Comparison of ENCODE assay signal across 13 cellular contexts in the genomic region with DNA sequence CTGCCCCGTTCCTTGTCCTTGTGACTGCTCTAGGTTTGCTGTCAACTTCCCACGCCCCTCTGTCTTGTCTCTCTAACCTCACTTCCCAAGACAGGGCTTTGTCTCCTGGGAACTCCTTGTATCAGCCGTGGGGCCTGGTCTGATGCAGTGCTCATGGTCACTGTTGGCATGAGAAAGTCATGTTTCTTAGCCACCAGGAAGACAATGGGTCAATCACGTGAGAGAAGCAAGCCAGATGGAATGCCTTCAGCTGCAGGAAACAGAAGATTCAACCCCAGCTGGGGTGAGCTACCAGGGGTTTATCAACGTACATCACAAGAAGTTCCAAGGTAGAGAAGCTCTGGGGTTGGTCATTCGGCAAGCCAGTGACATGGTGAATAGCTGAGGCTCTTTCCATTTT.
DNase-seq lines count a peak whose midpoint lies in the region; ATAC-seq and TF ChIP-seq lines count a peak whose summit lies in the region.
"Had no signal": no experiment of that assay in that cellular context is flagged by ENCODE, and none has a peak within 500 bp of the region (broad histone marks: within the 10 kb centered on the region; RNA-seq: fewer than 3 reads in every experiment).

No MANE protein-coding gene starts in this region.

- TF ChIP-seq CTCF in activated CD8-positive, alpha-beta T cell treated with anti-CD3 and anti-CD28 coated beads for 36 hours (IDR thresholded peaks at IDR 0.05) = no peak
- no peak for TF ChIP-seq CTCF in Peyer's patch (IDR thresholded peaks at IDR 0.05)

- peaks cover 23% of the 10 kb centered on the region for H3K4me1 Mint-ChIP-seq in activated CD8-positive, alpha-beta T cell treated with anti-CD3 and anti-CD28 coated beads for 36 hours (ENCODE audit: low read depth)
- H3K4me1 Mint-ChIP-seq in activated CD8-positive, alpha-beta T cell treated with anti-CD3 and anti-CD28 coated beads, Interleukin-2, amount 10 ng/mL, durations not matched to agents 7 days and 5 days (ENCODE audit: low read depth) = peaks cover 22% of the 10 kb centered on the region
- no peaks in the 10 kb centered on the region for H3K4me1 Mint-ChIP-seq in activated T-helper 1 cell treated with anti-CD3 and anti-CD28 coated beads, Interleukin-12 subunit alpha, Interleukin-12 subunit beta, Interleukin-2, Interleukin-4 antibody, amounts not matched to agents 30 ng/mL and 10 ng/mL and 1 ng/mL, durations not matched to agents 14 hours and 24 hours and 36 hours (ENCODE audit: low read depth)
- H3K4me1 Mint-ChIP-seq: CD8-positive, alpha-beta memory T cell; GM23338 had no signal

- peaks cover 32% of the 10 kb centered on the region for H3K27me3 Mint-ChIP-seq in activated CD8-positive, alpha-beta T cell treated with anti-CD3 and anti-CD28 coated beads for 36 hours
- peaks cover 27% of the 10 kb centered on the region for H3K27me3 Mint-ChIP-seq in activated CD8-positive, alpha-beta T cell treated with anti-CD3 and anti-CD28 coated beads, Interleukin-2, amount 10 ng/mL, durations not matched to agents 7 days and 5 days (ENCODE audit: low read depth)
- peaks cover 12% of the 10 kb centered on the region for H3K27me3 Mint-ChIP-seq in activated T-helper 1 cell treated with anti-CD3 and anti-CD28 coated beads, Interleukin-12 subunit alpha, Interleukin-12 subunit beta, Interleukin-2, Interleukin-4 antibody, amounts not matched to agents 30 ng/mL and 10 ng/mL and 1 ng/mL, durations not matched to agents 14 hours and 24 hours and 36 hours (ENCODE audit: insufficient read depth)

- H3K36me3 Mint-ChIP-seq in activated CD8-positive, alpha-beta T cell treated with anti-CD3 and anti-CD28 coated beads for 36 hours (ENCODE audit: low read depth) = peaks cover 3% of the 10 kb centered on the region
- H3K36me3 Mint-ChIP-seq in activated CD8-positive, alpha-beta T cell treated with anti-CD3 and anti-CD28 coated beads, Interleukin-2, amount 10 ng/mL, durations not matched to agents 7 days and 5 days (ENCODE audit: low read depth) = peaks cover 5% of the 10 kb centered on the region
- H3K36me3 Mint-ChIP-seq in activated T-helper 1 cell treated with anti-CD3 and anti-CD28 coated beads, Interleukin-12 subunit alpha, Interleukin-12 subunit beta, Interleukin-2, Interleukin-4 antibody, amounts not matched to agents 30 ng/mL and 10 ng/mL and 1 ng/mL, durations not matched to agents 14 hours and 24 hours and 36 hours (ENCODE audit: low read depth) = peaks cover 3% of the 10 kb centered on the region

- no peak for TF ChIP-seq POLR2A in Peyer's patch (IDR thresholded peaks at IDR 0.05)

- no peak overlapping the region for H3K27ac ChIP-seq in Peyer's patch
- no peak overlapping the region for H3K27ac ChIP-seq in SJCRH30
- H3K27ac ChIP-seq: C4-2B, SK-N-MC had no signal

- peak overlapping the region; percentile 20 for H3K27ac Mint-ChIP-seq in activated CD8-positive, alpha-beta T cell treated with anti-CD3 and anti-CD28 coated beads for 36 hours
- H3K27ac Mint-ChIP-seq in activated CD8-positive, alpha-beta T cell treated with anti-CD3 and anti-CD28 coated beads, Interleukin-2, amount 10 ng/mL, durations not matched to agents 7 days and 5 days = no peak overlapping the region
- no peak overlapping the region for H3K27ac Mint-ChIP-seq in activated T-helper 1 cell treated with anti-CD3 and anti-CD28 coated beads, Interleukin-12 subunit alpha, Interleukin-12 subunit beta, Interleukin-2, Interleukin-4 antibody, amounts not matched to agents 30 ng/mL and 10 ng/mL and 1 ng/mL, durations not matched to agents 14 hours and 24 hours and 36 hours
- H3K27ac Mint-ChIP-seq: CD8-positive, alpha-beta memory T cell; GM23338 had no signal

- POLR2A ChIA-PET in activated CD8-positive, alpha-beta T cell treated with anti-CD3 and anti-CD28 coated beads for 36 hours (lab: Charles Lee) = interaction anchor here (1.1 to 1.9 kb wide), 4 partner anchors 27 to 194 kb away, joined by 3 to 7 read pairs (median 5); no protein-coding TSS in a partner anchor
- POLR2A ChIA-PET in activated CD8-positive, alpha-beta T cell treated with anti-CD3 and anti-CD28 coated beads, Interleukin-2, amount 10 ng/mL, durations not matched to agents 7 days and 5 days (lab: Charles Lee) = interaction anchor here (0.6 to 1.3 kb wide), 2 partner anchors 37 to 194 kb away, joined by 3 to 4 read pairs; no protein-coding TSS in a partner anchor

- no peak for ATAC-seq in activated CD8-positive, alpha-beta T cell treated with anti-CD3 and anti-CD28 coated beads for 36 hours
- no peak for ATAC-seq in activated CD8-positive, alpha-beta T cell treated with anti-CD3 and anti-CD28 coated beads, Interleukin-2, amount 10 ng/mL, durations not matched to agents 7 days and 5 days
- ATAC-seq in sciatic nerve = no peak
- no peak for ATAC-seq in HG03354 (IDR thresholded peaks at IDR 0.05; ENCODE audit: poor library complexity, severe bottlenecking, unreplicated experiment)

- no peaks in the 10 kb centered on the region for H3K36me3 ChIP-seq in Peyer's patch
- no peaks in the 10 kb centered on the region for H3K36me3 ChIP-seq in SJCRH30

- H3K4me3 ChIP-seq in Peyer's patch (no peak overlapping the region), SJCRH30 (no peak overlapping the region)
- H3K4me3 ChIP-seq: GM23338, SK-N-MC had no signal

- CTCF ChIA-PET in activated CD8-positive, alpha-beta T cell treated with anti-CD3 and anti-CD28 coated beads for 36 hours (lab: Charles Lee) = interaction anchor here (0.7 to 8.7 kb wide), 22 partner anchors 9 to 218 kb away, joined by 3 to 180 read pairs (median 4); no protein-coding TSS in a partner anchor
- CTCF ChIA-PET in activated CD8-positive, alpha-beta T cell treated with anti-CD3 and anti-CD28 coated beads, Interleukin-2, amount 10 ng/mL, durations not matched to agents 7 days and 5 days (lab: Charles Lee) = interaction anchor here (0.8 to 17.5 kb wide), 15 partner anchors 10 to 222 kb away, joined by 3 to 222 read pairs (median 5); no protein-coding TSS in a partner anchor

- H3K27me3 ChIP-seq in Peyer's patch = no peaks in the 10 kb centered on the region
- H3K27me3 ChIP-seq in SJCRH30 = no peaks in the 10 kb centered on the region

- H3K4me1 ChIP-seq in Peyer's patch (peaks cover 0 to 10% (median 7%) of the 10 kb centered on the region in 4 donors), SJCRH30 (no peaks in the 10 kb centered on the region; the same call in 1 of the 2 replicates)

- H3K4me3 Mint-ChIP-seq in activated CD8-positive, alpha-beta T cell treated with anti-CD3 and anti-CD28 coated beads for 36 hours = no peak overlapping the region
- H3K4me3 Mint-ChIP-seq in activated CD8-positive, alpha-beta T cell treated with anti-CD3 and anti-CD28 coated beads, Interleukin-2, amount 10 ng/mL, durations not matched to agents 7 days and 5 days = no peak overlapping the region
- no peak overlapping the region for H3K4me3 Mint-ChIP-seq in activated T-helper 1 cell treated with anti-CD3 and anti-CD28 coated beads, Interleukin-12 subunit alpha, Interleukin-12 subunit beta, Interleukin-2, Interleukin-4 antibody, amounts not matched to agents 30 ng/mL and 10 ng/mL and 1 ng/mL, durations not matched to agents 14 hours and 24 hours and 36 hours
- H3K4me3 Mint-ChIP-seq: GM23338 had no signal

- H3K9me3 ChIP-seq in Peyer's patch (no peaks in the 10 kb centered on the region), SJCRH30 (replicated peaks) (no peaks in the 10 kb centered on the region)

- intact Hi-C loops in activated CD8-positive, alpha-beta T cell treated with anti-CD3 and anti-CD28 coated beads for 36 hours (cut with micrococcal nuclease) = loop anchor here (1.0 kb wide), 1 partner anchor 194 kb away; no protein-coding TSS in a partner anchor
- intact Hi-C loops in sciatic nerve (cut with DNase I) = loop anchor here (5.0 kb wide), 1 partner anchor 193 kb away; no protein-coding TSS in a partner anchor
- intact Hi-C loops in activated T-helper 1 cell treated with anti-CD3 and anti-CD28 coated beads, Interleukin-12 subunit alpha, Interleukin-12 subunit beta, Interleukin-2, Interleukin-4 antibody, amounts not matched to agents 30 ng/mL and 10 ng/mL and 1 ng/mL, durations not matched to agents 14 hours and 24 hours and 36 hours (cut with micrococcal nuclease) = loop anchor here (1.0 to 2.0 kb wide), 3 partner anchors 27 to 194 kb away; no protein-coding TSS in a partner anchor

- H3K9me3 Mint-ChIP-seq in activated CD8-positive, alpha-beta T cell treated with anti-CD3 and anti-CD28 coated beads for 36 hours = peaks cover 21% of the 10 kb centered on the region
- H3K9me3 Mint-ChIP-seq in activated CD8-positive, alpha-beta T cell treated with anti-CD3 and anti-CD28 coated beads, Interleukin-2, amount 10 ng/mL, durations not matched to agents 7 days and 5 days (ENCODE audit: insufficient read depth) = peaks cover 12% of the 10 kb centered on the region
- peaks cover 23% of the 10 kb centered on the region for H3K9me3 Mint-ChIP-seq in activated T-helper 1 cell treated with anti-CD3 and anti-CD28 coated beads, Interleukin-12 subunit alpha, Interleukin-12 subunit beta, Interleukin-2, Interleukin-4 antibody, amounts not matched to agents 30 ng/mL and 10 ng/mL and 1 ng/mL, durations not matched to agents 14 hours and 24 hours and 36 hours

- DNase-seq in activated CD8-positive, alpha-beta T cell treated with anti-CD3 and anti-CD28 coated beads for 36 hours = no peak
- DNase-seq in activated CD8-positive, alpha-beta T cell treated with anti-CD3 and anti-CD28 coated beads, Interleukin-2, amount 10 ng/mL, durations not matched to agents 7 days and 5 days = no peak
- DNase-seq in Peyer's patch (peak in 2 of 3 donors; percentile 27 to 41), foreskin melanocyte (peak; percentile 9), sciatic nerve (ENCODE audit: low spot score) (peak; percentile 27), SJCRH30 (no peak)
- DNase-seq in activated T-helper 1 cell treated with anti-CD3 and anti-CD28 coated beads, Interleukin-12 subunit alpha, Interleukin-12 subunit beta, Interleukin-2, Interleukin-4 antibody, amounts not matched to agents 30 ng/mL and 10 ng/mL and 1 ng/mL, durations not matched to agents 14 hours and 24 hours and 36 hours (ENCODE audit: low spot score) = no peak
- DNase-seq: NCI-H187 had no signal

Comparison
In these comparisons a context has a peak if more than half of its experiments do, and no peak if none do; other contexts are left out.
1. DNase-seq: peak in Peyer's patch (2 of 3), foreskin melanocyte (single experiment) and sciatic nerve (single experiment); none in activated CD8-positive, alpha-beta T cell treated with anti-CD3 and anti-CD28 coated beads for 36 hours (single experiment), activated CD8-positive, alpha-beta T cell treated with anti-CD3 and anti-CD28 coated beads, Interleukin-2, amount 10 ng/mL, durations not matched to agents 7 days and 5 days (single experiment), activated T-helper 1 cell treated with anti-CD3 and anti-CD28 coated beads, Interleukin-12 subunit alpha, Interleukin-12 subunit beta, Interleukin-2, Interleukin-4 antibody, amounts not matched to agents 30 ng/mL and 10 ng/mL and 1 ng/mL, durations not matched to agents 14 hours and 24 hours and 36 hours (single experiment) and SJCRH30 (0 of 2).